17 cellular contexts compared by ENCODE assay signal in the genomic region with DNA sequence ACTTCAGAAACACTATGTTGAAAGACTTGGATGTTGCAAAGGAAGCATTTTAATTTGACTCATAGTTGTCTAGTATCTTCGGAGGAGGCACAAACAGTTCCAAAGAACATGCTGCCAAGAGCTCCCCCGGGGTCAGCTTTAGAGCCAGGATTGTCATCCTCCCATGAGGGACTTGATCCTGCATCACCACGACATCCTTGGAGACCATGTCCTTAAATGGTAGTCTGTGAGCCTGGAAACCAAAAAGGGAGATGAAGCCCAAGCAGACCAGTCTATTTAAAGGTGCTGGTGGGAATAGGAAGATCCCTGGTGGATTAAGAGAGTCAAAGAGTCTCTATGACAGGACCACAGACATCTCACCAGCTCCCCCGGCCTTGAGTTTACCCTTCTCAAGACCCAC. TPM values are rescaled to one million over a fixed set of nuclear protein-coding genes. Genes with fewer than 3 reads are reported as not detected.
"Had no signal": no experiment of that assay in that cellular context is flagged by ENCODE, and none has a peak within 500 bp of the region (broad histone marks: within the 10 kb centered on the region; RNA-seq: fewer than 3 reads in every experiment).

No MANE protein-coding gene starts in this region.

- DNase-seq: activated CD4-positive, alpha-beta T cell treated with anti-CD3 and anti-CD28 coated beads for 36 hours; activated CD4-positive, alpha-beta T cell treated with anti-CD3 and anti-CD28 coated beads, Interleukin-2, amount 50 U/mL, for 48 hours; activated gamma-delta T cell treated with Interleukin-2 at 50 U/mL for 16 hours; amniotic stem cell; central memory CD4-positive, alpha-beta T cell; dorsolateral prefrontal cortex; left colon; mammary epithelial cell; sigmoid colon; stimulated activated CD4-positive, alpha-beta T cell treated with anti-CD3 and anti-CD28 coated beads, Interleukin-1b, Interleukin-23, amount 100 ng/mL, for 48 hours; stimulated activated CD8-positive, alpha-beta memory T cell treated with anti-CD3 and anti-CD28 coated beads, Interleukin-4, amount 100 ng/mL, for 48 hours; stimulated activated naive CD4-positive, alpha-beta T cell had no signal

- H3K27me3 ChIP-seq: sigmoid colon, thyroid gland had no signal

- H3K36me3 ChIP-seq: sigmoid colon, thyroid gland had no signal

- H3K9me3 ChIP-seq: sigmoid colon, thyroid gland had no signal

- ATAC-seq: activated CD4-positive, alpha-beta T cell treated with anti-CD3 and anti-CD28 coated beads for 36 hours; left colon had no signal

- H3K27ac ChIP-seq: dorsolateral prefrontal cortex, sigmoid colon, SK-N-MC had no signal

- H3K4me3 ChIP-seq: dorsolateral prefrontal cortex, sigmoid colon, SK-N-MC, thyroid gland had no signal

- H3K4me1 ChIP-seq: sigmoid colon, thyroid gland had no signal

RNA-seq across cellular contexts. Expression of a gene that starts 33.3 kb away (rescaled TPM):
- total RNA-seq: activated CD4-positive, alpha-beta T cell treated with anti-CD3 and anti-CD28 coated beads for 36 hours; frontal cortex; neural crest cell; pulmonary artery endothelial cell had no signal
